Comparison of ENCODE assay signal across 8 cellular contexts in genomic region chr17:39150795-39151679, GRCh38.
DNase-seq lines count a peak whose midpoint lies in the region; ATAC-seq and TF ChIP-seq lines count a peak whose summit lies in the region.

Gene PLXDC1 (minus strand): TSS chr17:39151637. CDS start chr17:39151437, 200 bp downstream.

- peaks cover 16% of the 10 kb centered on the region for H3K4me1 ChIP-seq in mucosa of stomach (ENCODE audit: control insufficient read depth, insufficient read depth, low read length)

- H3K27ac ChIP-seq in 22Rv1: peak within 1 kb of the TSS; percentile 83
- peak within 1 kb of the TSS; percentile 54 for H3K27ac ChIP-seq in cingulate gyrus (ENCODE audit: low read depth, low read length)

- DNase-seq in LNCaP clone FGC (ENCODE audit: low read depth) (no peak), NOMO-1 treated with dmso at 0.1 percent for 144 hours (lab: John Stamatoyannopoulos, UW; ENCODE audit: unreplicated experiment) (no peak)
- DNase-seq in activated effector memory CD4-positive, alpha-beta T cell treated with anti-CD3 and anti-CD28 coated beads, Interleukin-2, amount 50 U/mL, for 16 hours: no peak

- no peak for TF ChIP-seq CTCF in 22Rv1 (IDR thresholded peaks at IDR 0.05)
- no peak for TF ChIP-seq CTCF in LNCaP clone FGC (IDR thresholded peaks at IDR 0.05; ENCODE audit: control insufficient read depth, extremely low read depth, insufficient read depth)

- peak within 1 kb of the TSS; percentile 87 for H3K9ac ChIP-seq in mucosa of stomach (ENCODE audit: low read length)

- no peaks in the 10 kb centered on the region for H3K9me3 ChIP-seq in mucosa of stomach (ENCODE audit: control insufficient read depth, low read length)

- H3K36me3 ChIP-seq in mucosa of stomach (ENCODE audit: control insufficient read depth, insufficient read depth, low read length): no peaks in the 10 kb centered on the region

- peaks cover 29% of the 10 kb centered on the region for H3K27me3 ChIP-seq in mucosa of stomach (ENCODE audit: control insufficient read depth, insufficient read depth, low read length)

- ATAC-seq in GM18520 (IDR thresholded peaks at IDR 0.05; ENCODE audit: unreplicated experiment) (no peak), HG03108 (IDR thresholded peaks at IDR 0.05; ENCODE audit: unreplicated experiment) (no peak)

- peak within 1 kb of the TSS; percentile 80 for H3K4me3 ChIP-seq in LNCaP clone FGC (ENCODE audit: low read depth, low read length)
- peak within 1 kb of the TSS; percentile 83 for H3K4me3 ChIP-seq in mucosa of stomach (ENCODE audit: low read length)
